In the genomic region with DNA sequence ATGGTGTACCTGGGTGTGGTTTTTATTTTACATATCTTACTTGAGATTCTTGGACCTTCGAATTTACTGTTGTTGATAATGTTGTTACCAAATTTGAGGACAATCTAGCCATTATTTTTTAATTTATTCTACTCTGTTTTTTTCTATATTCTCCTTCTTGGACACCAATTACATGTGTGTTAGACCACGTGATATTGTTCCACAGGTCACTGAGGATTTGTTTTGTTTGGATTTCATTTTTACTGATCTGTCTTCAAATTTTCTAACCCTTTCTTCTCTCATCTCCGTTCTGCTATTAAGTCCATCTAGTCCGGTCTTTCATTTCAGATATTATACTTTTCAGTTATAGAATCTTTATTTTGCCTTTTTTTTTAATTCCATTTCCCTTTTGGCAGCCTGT, we compare ENCODE assay signal across 17 cellular contexts.
DNase-seq lines count a peak whose midpoint lies in the region; ATAC-seq, FAIRE-seq and TF ChIP-seq lines count a peak whose summit lies in the region.
"Had no signal": no experiment of that assay in that cellular context is flagged by ENCODE, and none has a peak within 500 bp of the region (broad histone marks: within the 10 kb centered on the region; RNA-seq: fewer than 3 reads in every experiment).

No MANE protein-coding gene starts in this region.

- H3K27ac ChIP-seq in HEK293 (ENCODE audit: extremely low read depth, low read depth, low read length) (no peak overlapping the region), muscle layer of colon (ENCODE audit: low read depth, low read length) (peak overlapping the region; percentile 25), substantia nigra (ENCODE audit: low read depth, low read length, poor library complexity, severe bottlenecking) (no peak overlapping the region)
- H3K27ac ChIP-seq: C4-2B had no signal

- H3K27ac Mint-ChIP-seq in activated T-helper 17 cell treated with anti-CD3 and anti-CD28 coated beads, Interleukin-2, amount 50 U/mL, for 72 hours = peak overlapping the region; percentile 71
- no peak overlapping the region for H3K27ac Mint-ChIP-seq in T-cell
- H3K27ac Mint-ChIP-seq: CD4-positive, alpha-beta T cell had no signal

- H3K36me3 Mint-ChIP-seq in activated T-helper 17 cell treated with anti-CD3 and anti-CD28 coated beads, Interleukin-2, amount 50 U/mL, for 72 hours (ENCODE audit: low read depth) = peaks cover 99% of the 10 kb centered on the region
- H3K36me3 Mint-ChIP-seq in T-cell = peaks cover 84% of the 10 kb centered on the region

- H3K36me3 ChIP-seq in HEK293 (ENCODE audit: control insufficient read depth in 2 of 2, insufficient read depth in 1 of 2, low read length in 2 of 2) (peaks cover 0 to 9% of the 10 kb centered on the region in 2 experiments; a peak in 1 of 3 replicates), muscle layer of colon (ENCODE audit: insufficient read depth, low read length) (peaks cover 16% of the 10 kb centered on the region)

- H3K4me1 ChIP-seq in HEK293 (ENCODE audit: control insufficient read depth, insufficient read depth, low read length) (no peaks in the 10 kb centered on the region), muscle layer of colon (ENCODE audit: insufficient read depth, low read length) (peaks cover 38% of the 10 kb centered on the region)

- peak; percentile 45 for FAIRE-seq in GM19239 (lab: Jason Lieb, UNC)
- FAIRE-seq: D721Med had no signal

- POLR2A ChIA-PET in HEK293 (lab: Yijun Ruan, JAX) = no interaction called here
- POLR2A ChIA-PET in T-cell (lab: Charles Lee) = no interaction called here

- H3K9ac ChIP-seq in muscle layer of colon (ENCODE audit: low read length) = no peak overlapping the region

- no peaks in the 10 kb centered on the region for H3K27me3 Mint-ChIP-seq in activated T-helper 17 cell treated with anti-CD3 and anti-CD28 coated beads, Interleukin-2, amount 50 U/mL, for 72 hours
- H3K27me3 Mint-ChIP-seq in T-cell = no peaks in the 10 kb centered on the region
- H3K27me3 Mint-ChIP-seq: CD4-positive, alpha-beta T cell had no signal

- CTCF ChIA-PET in HEK293 (lab: Yijun Ruan, JAX) = no interaction called here
- CTCF ChIA-PET in T-cell (lab: Charles Lee) = no interaction called here

- ATAC-seq in activated T-helper 17 cell treated with anti-CD3 and anti-CD28 coated beads, Interleukin-2, amount 50 U/mL, for 72 hours (replicated peaks) = no peak
- ATAC-seq in T-cell (replicated peaks in 1 of 4) = no peak
- ATAC-seq in HG03565 (IDR thresholded peaks at IDR 0.05; ENCODE audit: unreplicated experiment) = no peak
- ATAC-seq: HCT116 had no signal

- DNase-seq in GM19239 (ENCODE audit: insufficient read length, low spot score) (no peak), T-cell (no peak), substantia nigra (lab: John Stamatoyannopoulos, UW) (no peak)
- DNase-seq: ACHN; Caco-2; CD4-positive, alpha-beta T cell; DMS79 treated with DMSO at 0.1 percent for 48 hours; GF-D8; GOT3; H7 had no signal

- H3K4me1 Mint-ChIP-seq in activated T-helper 17 cell treated with anti-CD3 and anti-CD28 coated beads, Interleukin-2, amount 50 U/mL, for 72 hours = peaks cover 31% of the 10 kb centered on the region
- peaks cover 4 to 15% (median 12%) of the 10 kb centered on the region in 3 donors for H3K4me1 Mint-ChIP-seq in T-cell

- H3K4me3 Mint-ChIP-seq in activated T-helper 17 cell treated with anti-CD3 and anti-CD28 coated beads, Interleukin-2, amount 50 U/mL, for 72 hours = no peak overlapping the region
- no peak overlapping the region for H3K4me3 Mint-ChIP-seq in T-cell
- H3K4me3 Mint-ChIP-seq: CD4-positive, alpha-beta T cell had no signal

- peaks cover 5% of the 10 kb centered on the region for H3K9me3 Mint-ChIP-seq in activated T-helper 17 cell treated with anti-CD3 and anti-CD28 coated beads, Interleukin-2, amount 50 U/mL, for 72 hours
- peaks cover 0 to 17% (median 9%) of the 10 kb centered on the region in 3 donors for H3K9me3 Mint-ChIP-seq in T-cell

- no peaks in the 10 kb centered on the region for H3K27me3 ChIP-seq in muscle layer of colon (ENCODE audit: control insufficient read depth in 1 of 2, insufficient read depth in 2 of 2, low read length in 2 of 2)

- no peak for TF ChIP-seq CTCF in HEK293 (tag by site-specific recombination; IDR thresholded peaks at IDR 0.05)

- H3K4me3 ChIP-seq in HEK293 (ENCODE audit: low read depth, low read length) = no peak overlapping the region
- no peak overlapping the region for H3K4me3 ChIP-seq in muscle layer of colon (ENCODE audit: low read depth in 1 of 2, low read length in 2 of 2)

- H3K9me3 ChIP-seq in HEK293 (ENCODE audit: control insufficient read depth, insufficient read depth, low read depth, low read length) (no peaks in the 10 kb centered on the region), muscle layer of colon (ENCODE audit: low read length) (no peaks in the 10 kb centered on the region)

TF ChIP-seq in HEK293, 187 proteins besides CTCF, POLR2A, EP300 and RAD21:
- TF ChIP-seq ZNF571 (tag by site-specific recombination; IDR thresholded peaks at IDR 0.05) (no peak), SETDB1 (IDR thresholded peaks at IDR 0.05; ENCODE audit: insufficient read length, low read length) (peak; percentile 56), ZNF133 (tag by site-specific recombination; IDR thresholded peaks at IDR 0.05) (peak; percentile 98)
